19 cellular contexts compared by ENCODE assay signal in genomic region chr10:104907509-104907908, GRCh38.
"Had no signal": no experiment of that assay in that cellular context is flagged by ENCODE, and none has a peak within 500 bp of the region (broad histone marks: within the 10 kb centered on the region; RNA-seq: fewer than 3 reads in every experiment).

No MANE protein-coding gene starts in this region.

- H3K27me3 ChIP-seq: MG63 had no signal

- H3K4me3 ChIP-seq: MG63 had no signal

- H3K9me3 ChIP-seq: MG63, SK-N-SH had no signal

- H3K36me3 ChIP-seq: MG63 had no signal

- H3K9ac ChIP-seq: SK-N-SH had no signal

- H3K4me2 ChIP-seq: SK-N-SH had no signal

- FAIRE-seq: HepG2, RCC 7860 had no signal

- DNase-seq: IMR-90, Karpas-422, KG1, MG63, NCI-H1092 treated with DMSO at 0.1 percent for 48 hours, NCI-H1694 treated with DMSO at 0.1 percent for 48 hours, NCI-H1930, NCI-H2171, NCI-H226, NCI-H446, NCI-H510A, NCI-H524 treated with DMSO at 0.1 percent for 48 hours, NCI-H774, Right ventricle myocardium superior, RPMI8226, SK-N-SH, SW 1271 had no signal

- ATAC-seq: HepG2 had no signal
